ENCODE assay signal across 8 cellular contexts in the genomic region with DNA sequence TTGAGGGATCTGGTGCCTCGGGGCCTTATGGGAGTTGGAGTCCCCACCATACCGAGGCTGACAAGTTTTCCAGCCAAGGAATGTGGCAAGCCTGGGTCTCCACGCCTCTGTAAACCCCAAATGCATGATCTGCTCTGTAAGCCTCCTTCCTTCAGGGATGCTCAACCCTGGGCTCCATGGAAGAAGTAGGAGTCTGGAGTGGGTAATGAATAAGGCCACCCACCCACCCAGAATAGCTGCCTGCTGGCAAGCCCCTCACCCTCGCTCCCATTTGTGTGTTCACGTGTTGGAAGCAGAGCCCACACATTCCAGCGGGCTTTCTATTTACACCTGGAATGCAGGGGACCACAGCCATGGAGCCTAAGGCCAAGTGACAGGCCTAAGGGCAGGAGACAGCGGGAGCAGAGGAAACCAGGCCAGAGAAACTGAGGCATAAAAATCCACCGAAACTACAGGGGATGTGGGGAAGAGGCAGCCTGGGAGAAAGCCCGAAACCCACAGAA. TPM values are rescaled to one million over a fixed set of nuclear protein-coding genes. Genes with fewer than 3 reads are reported as not detected.
DNase-seq lines count a peak whose midpoint lies in the region; ATAC-seq and TF ChIP-seq lines count a peak whose summit lies in the region.

No MANE protein-coding gene starts in this region.

- peaks cover 38% of the 10 kb centered on the region for H3K4me1 ChIP-seq in cardiac muscle cell (ENCODE audit: low read depth)
- peaks cover 58% of the 10 kb centered on the region for H3K4me1 ChIP-seq in lower lobe of right lung
- H3K4me1 ChIP-seq in upper lobe of right lung = peaks cover 45% of the 10 kb centered on the region

- H3K27ac ChIP-seq in cardiac muscle cell (peak overlapping the region; percentile 81), lower lobe of right lung (peak overlapping the region; percentile 80), upper lobe of right lung (peak overlapping the region; percentile 73)

- ATAC-seq in Right ventricle myocardium superior (ENCODE audit: poor library complexity) (no peak), lower lobe of right lung (no peak), upper lobe of right lung (no peak)

- TF ChIP-seq CTCF in cardiac muscle cell (IDR thresholded peaks at IDR 0.05; ENCODE audit: low read depth, low read length) (no peak), astrocyte of the spinal cord (IDR thresholded peaks at IDR 0.05; ENCODE audit: low read depth, low read length) (no peak), lower lobe of right lung (IDR thresholded peaks at IDR 0.05) (no peak), upper lobe of right lung (IDR thresholded peaks at IDR 0.05) (no peak)

- DNase-seq in cardiac muscle cell (ENCODE audit: low read depth in 1 of 2, low spot score in 1 of 2) = no peak
- no peak for DNase-seq in Right ventricle myocardium superior
- no peak for DNase-seq in astrocyte of the spinal cord (ENCODE audit: low read depth, low spot score)
- DNase-seq in lower lobe of right lung = no peak
- no peak for DNase-seq in upper lobe of right lung
- no peak for DNase-seq in NCI-H1092 treated with DMSO at 0.1 percent for 48 hours (lab: John Stamatoyannopoulos, UW)
- DNase-seq in SKM-1 treated with dmso at 0.1 percent for 144 hours (lab: John Stamatoyannopoulos, UW; ENCODE audit: unreplicated experiment) = no peak
- no peak for DNase-seq in NCI-H1694 (lab: John Stamatoyannopoulos, UW)

- intact Hi-C loops in Right ventricle myocardium superior (cut with DNase I) = no loop called here
- intact Hi-C loops in lower lobe of right lung (cut with DNase I) = no loop called here
- intact Hi-C loops in upper lobe of right lung (cut with DNase I) = no loop called here

- H3K4me3 ChIP-seq in cardiac muscle cell (peak overlapping the region; percentile 10), astrocyte of the spinal cord (ENCODE audit: low read depth, low read length) (peak overlapping the region; percentile 40), lower lobe of right lung (peak overlapping the region; percentile 70), upper lobe of right lung (peak overlapping the region; percentile 66)

- H3K27me3 ChIP-seq in cardiac muscle cell (no peaks in the 10 kb centered on the region), lower lobe of right lung (ENCODE audit: low read depth) (no peaks in the 10 kb centered on the region), upper lobe of right lung (no peaks in the 10 kb centered on the region)

- in situ Hi-C loops in astrocyte of the spinal cord (cut with HindIII; ENCODE audit: low sequenced_read_pairs) = no loop called here

- no peaks in the 10 kb centered on the region for H3K9me3 ChIP-seq in cardiac muscle cell (ENCODE audit: low read depth)
- H3K9me3 ChIP-seq in lower lobe of right lung = no peaks in the 10 kb centered on the region
- no peaks in the 10 kb centered on the region for H3K9me3 ChIP-seq in upper lobe of right lung

- H3K36me3 ChIP-seq in cardiac muscle cell (no peaks in the 10 kb centered on the region), lower lobe of right lung (no peaks in the 10 kb centered on the region), upper lobe of right lung (no peaks in the 10 kb centered on the region)

RNA-seq across cellular contexts. Expression of a gene that starts 4.4 kb away (rescaled TPM):
- total RNA-seq in cardiac muscle cell = 32.9 and 40.6 TPM in 2 replicates
- polyA plus RNA-seq in cardiac muscle cell = 6.8 and 7.4 TPM in 2 replicates
- 20.4 TPM for total RNA-seq in Right ventricle myocardium superior
- total RNA-seq in lower lobe of right lung = 29.3 TPM
- 30.7 TPM for total RNA-seq in upper lobe of right lung

RNA-seq across cellular contexts. Expression of a gene that starts 4.6 kb away (rescaled TPM):
- 291 and 364 TPM in 2 replicates for total RNA-seq in cardiac muscle cell
- polyA plus RNA-seq in cardiac muscle cell = 573 and 681 TPM in 2 replicates
- 2,247 TPM for total RNA-seq in Right ventricle myocardium superior
- total RNA-seq in lower lobe of right lung = 576 TPM
- total RNA-seq in upper lobe of right lung = 544 TPM

RNA-seq across cellular contexts. Expression of a gene that starts 19.1 kb away (rescaled TPM):
- 87.4 and 121 TPM in 2 replicates for total RNA-seq in cardiac muscle cell
- 79.2 and 80.3 TPM in 2 replicates for polyA plus RNA-seq in cardiac muscle cell
- total RNA-seq in Right ventricle myocardium superior = 20.4 TPM
- 46.4 TPM for total RNA-seq in lower lobe of right lung
- 41.0 TPM for total RNA-seq in upper lobe of right lung

RNA-seq across cellular contexts. Expression of a gene that starts 24.1 kb away (rescaled TPM):
- 53.5 and 57.7 TPM in 2 replicates for total RNA-seq in cardiac muscle cell
- 53.9 and 65.0 TPM in 2 replicates for polyA plus RNA-seq in cardiac muscle cell
- 19.4 TPM for total RNA-seq in Right ventricle myocardium superior
- 33.9 TPM for total RNA-seq in lower lobe of right lung
- total RNA-seq in upper lobe of right lung = 36.9 TPM

RNA-seq across cellular contexts. Expression of a gene that starts 27.1 kb away (rescaled TPM):
- 517 and 760 TPM in 2 replicates for total RNA-seq in cardiac muscle cell
- polyA plus RNA-seq in cardiac muscle cell = 772 and 773 TPM in 2 replicates
- total RNA-seq in Right ventricle myocardium superior = 432 TPM
- 587 TPM for total RNA-seq in lower lobe of right lung
- 547 TPM for total RNA-seq in upper lobe of right lung

Comparison
In these comparisons a context has a peak if more than half of its experiments do, and no peak if none do; other contexts are left out.
1. H3K4me3 ChIP-seq: peak in every context shown above with its lines; median percentile 70 in lower lobe of right lung; 66 in upper lobe of right lung; 40 in astrocyte of the spinal cord; 10 in cardiac muscle cell.